Comparison of ENCODE assay signal across 14 cellular contexts in the genomic region with DNA sequence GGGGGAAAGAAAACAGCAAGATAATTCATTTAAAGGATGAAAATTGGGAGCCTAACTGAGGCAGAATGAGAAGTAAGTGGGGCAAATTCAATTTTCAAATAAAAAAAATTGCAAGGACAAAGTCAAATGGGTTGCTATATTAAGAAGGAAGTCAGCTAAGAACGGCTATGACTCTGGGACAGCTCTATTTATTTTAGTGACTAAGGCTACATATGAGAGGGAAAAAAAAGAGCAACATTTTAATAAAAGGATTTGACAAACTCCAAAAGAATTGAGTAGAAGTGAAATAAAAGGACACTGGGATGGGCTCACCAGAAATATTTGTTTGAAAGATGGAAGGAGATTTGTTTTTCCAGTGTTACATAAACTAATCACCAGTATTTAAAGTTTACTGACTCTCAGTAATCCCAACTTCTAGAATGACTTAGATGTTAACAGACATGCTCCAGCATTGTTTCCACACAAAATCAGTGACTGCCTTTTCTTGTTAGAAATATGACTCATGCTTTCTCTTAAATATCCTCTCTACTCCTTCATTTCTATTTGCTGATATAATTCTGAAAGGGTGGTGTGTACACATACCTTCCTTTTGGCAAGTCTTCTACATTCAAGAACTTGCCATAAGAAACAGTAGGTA.
A peak's percentile ranks its signal among the peaks of the same experiment; 100 is the strongest.
DNase-seq lines count a peak whose midpoint lies in the region; ATAC-seq and TF ChIP-seq lines count a peak whose summit lies in the region.
"Had no signal": no experiment of that assay in that cellular context is flagged by ENCODE, and none has a peak within 500 bp of the region (broad histone marks: within the 10 kb centered on the region; RNA-seq: fewer than 3 reads in every experiment).

No MANE protein-coding gene starts in this region.

- no peak for TF ChIP-seq CTCF in brain microvascular endothelial cell (IDR thresholded peaks at IDR 0.05; ENCODE audit: low read depth, low read length, missing control alignments)

- ATAC-seq in GM21360 (IDR thresholded peaks at IDR 0.05; ENCODE audit: unreplicated experiment) (no peak), GM18867 (IDR thresholded peaks at IDR 0.05; ENCODE audit: unreplicated experiment) (no peak)
- ATAC-seq: activated CD4-positive, alpha-beta T cell treated with anti-CD3 and anti-CD28 coated beads for 36 hours; naive thymus-derived CD4-positive, alpha-beta T cell; T-cell had no signal

- in situ Hi-C loops in brain microvascular endothelial cell (cut with HindIII; ENCODE audit: low pct_ligation_motif_present, low sequenced_read_pairs), result no loop called here

- H3K36me3 ChIP-seq in brain microvascular endothelial cell (replicated peaks), result no peaks in the 10 kb centered on the region

- no peak overlapping the region for H3K4me3 ChIP-seq in brain microvascular endothelial cell (ENCODE audit: low read depth, low read length)

- no peaks in the 10 kb centered on the region for H3K27me3 ChIP-seq in brain microvascular endothelial cell (replicated peaks)

- DNase-seq in A172 (ENCODE audit: low spot score) (peak; percentile 23), HCEC 1CT (peak; percentile 81), brain microvascular endothelial cell (peak; percentile 19), kidney glomerular epithelial cell (lab: John Stamatoyannopoulos, UW) (peak; percentile 13), DMS 273 treated with DMSO at 0.1 percent for 48 hours (lab: John Stamatoyannopoulos, UW) (no peak), pons (ENCODE audit: low spot score) (no peak)
- DNase-seq: activated CD4-positive, alpha-beta T cell treated with anti-CD3 and anti-CD28 coated beads for 36 hours; naive thymus-derived CD4-positive, alpha-beta T cell; NK-92 treated with Interleukin-12 subunit alpha and Interleukin-12 subunit beta, amount 100 ng/mL, for 24 hours; T-cell; trophoblast cell had no signal

- no peak overlapping the region for H3K27ac ChIP-seq in brain microvascular endothelial cell
- H3K27ac ChIP-seq: KMS-11 had no signal

Comparison
In these comparisons a context has a peak if more than half of its experiments do, and no peak if none do; other contexts are left out.
1. DNase-seq: peak in A172 (single experiment), HCEC 1CT (single experiment), brain microvascular endothelial cell (single experiment) and kidney glomerular epithelial cell (single experiment); none in DMS 273 treated with DMSO at 0.1 percent for 48 hours (single experiment) and pons (single experiment).